In the genomic region with DNA sequence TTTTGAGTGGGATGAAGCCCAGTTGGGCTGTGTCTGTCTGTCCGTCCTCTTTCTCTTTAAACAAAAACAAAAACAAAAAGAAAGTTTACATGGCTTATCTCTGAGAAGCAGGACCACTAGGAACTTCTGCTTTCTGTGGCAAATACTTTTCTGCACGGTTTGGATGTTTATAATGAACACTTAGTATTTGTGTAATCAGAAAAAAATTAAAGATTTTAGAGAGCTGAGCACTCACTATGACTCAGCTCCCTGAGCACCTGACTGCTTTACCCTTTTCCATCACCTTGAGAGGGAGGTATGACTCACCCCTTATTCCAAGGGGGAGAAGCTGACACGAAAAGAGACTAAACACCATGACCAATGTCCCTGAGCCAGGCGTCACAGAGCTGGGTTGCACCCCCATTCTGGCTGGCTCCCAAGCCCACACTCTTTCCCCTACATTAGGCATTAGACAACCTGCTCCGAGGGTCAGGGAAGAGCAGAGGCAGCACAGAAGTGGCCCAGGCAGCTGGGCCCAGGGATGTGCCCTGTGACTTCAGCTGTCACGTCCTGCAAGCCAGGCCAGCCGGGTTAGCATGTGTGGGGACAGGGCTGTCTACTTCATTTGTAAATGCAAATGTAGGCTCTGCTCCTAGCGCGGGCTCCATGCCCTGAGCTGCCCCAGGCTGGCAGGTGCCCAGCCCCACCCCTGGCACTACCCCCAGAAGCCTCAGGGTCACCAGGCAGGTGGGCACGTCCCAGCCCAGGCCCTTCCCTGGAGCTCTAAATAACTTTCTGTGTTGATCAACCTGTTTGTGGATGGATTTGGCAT, we compare ENCODE assay signal across 8 cellular contexts. TPM values are rescaled to one million over a fixed set of nuclear protein-coding genes. Genes with fewer than 3 reads are reported as not detected.
DNase-seq lines count a peak whose midpoint lies in the region; ATAC-seq and TF ChIP-seq lines count a peak whose summit lies in the region.

No MANE protein-coding gene starts in this region.

- no peak overlapping the region for H3K14ac ChIP-seq in IMR-90 (replicated peaks; ENCODE audit: low read depth, low read length)

- no peaks in the 10 kb centered on the region for H3K36me3 Mint-ChIP-seq in activated naive CD8-positive, alpha-beta T cell treated with anti-CD3 and anti-CD28 coated beads for 36 hours

- no peak overlapping the region for H2BK15ac ChIP-seq in IMR-90 (ENCODE audit: low read depth, low read length)

- H3K9me3 ChIP-seq in BLaER1 (no peaks in the 10 kb centered on the region), IMR-90 (ENCODE audit: control insufficient read depth, insufficient read depth, low read length) (no peaks in the 10 kb centered on the region)

- no peak overlapping the region for H3K56ac ChIP-seq in IMR-90 (ENCODE audit: extremely low read depth, insufficient read depth, low read length)

- H2BK5ac ChIP-seq in IMR-90 (ENCODE audit: low read depth, low read length, poor library complexity, severe bottlenecking), result no peak overlapping the region

- no peak for TF ChIP-seq CTCF in IMR-90 (conservative IDR thresholded peaks at IDR 0.05; ENCODE audit: low read depth, low read length)

- no peak overlapping the region for H3K27ac ChIP-seq in BLaER1
- H3K27ac ChIP-seq in IMR-90 (ENCODE audit: insufficient read depth, low read length), result no peak overlapping the region

- no peaks in the 10 kb centered on the region for H3K4me1 ChIP-seq in BLaER1
- H3K4me1 ChIP-seq in IMR-90 (ENCODE audit: control insufficient read depth, insufficient read depth, low read length), result peaks cover 5% of the 10 kb centered on the region; the same call in 1 of the 2 replicates

- H2AFZ ChIP-seq in IMR-90 (replicated peaks; ENCODE audit: low read length, poor library complexity), result peak overlapping the region; percentile 58

- H3K4me3 ChIP-seq in BLaER1 (no peak overlapping the region), IMR-90 (ENCODE audit: insufficient read depth, low read depth, low read length) (no peak overlapping the region)

- no TSS peak for BruUV-seq in IMR-90 (replicated peaks; lab: Mats Ljungman, UMichigan)

- no peaks in the 10 kb centered on the region for H3K9me3 Mint-ChIP-seq in activated naive CD8-positive, alpha-beta T cell treated with anti-CD3 and anti-CD28 coated beads for 36 hours

- intact Hi-C loops in IMR-90 (cut with micrococcal nuclease), result no loop called here

- H3K36me3 ChIP-seq in BLaER1, result no peaks in the 10 kb centered on the region
- H3K36me3 ChIP-seq in IMR-90 (ENCODE audit: control insufficient read depth, insufficient read depth, low read length), result no peaks in the 10 kb centered on the region

- H3K18ac ChIP-seq in IMR-90 (ENCODE audit: low read depth, low read length), result no peak overlapping the region

- H3K4ac ChIP-seq in IMR-90 (ENCODE audit: low read depth, low read length), result no peak overlapping the region

- CTCF ChIA-PET in IMR-90 (lab: Yijun Ruan, JAX), result no interaction called here

- peaks cover 9% of the 10 kb centered on the region for H3K27me3 Mint-ChIP-seq in activated naive CD8-positive, alpha-beta T cell treated with anti-CD3 and anti-CD28 coated beads for 36 hours

- dilution Hi-C loops in IMR-90 (cut with HindIII; ENCODE audit: low sequenced_read_pairs, unreplicated experiment), result no loop called here

- H2AK5ac ChIP-seq in IMR-90 (ENCODE audit: low read depth, low read length), result no peak overlapping the region

- no peak overlapping the region for H3K4me3 Mint-ChIP-seq in activated naive CD8-positive, alpha-beta T cell treated with anti-CD3 and anti-CD28 coated beads for 36 hours

- TF ChIP-seq RAD21 in IMR-90 (IDR thresholded peaks at IDR 0.05; ENCODE audit: low read length), result no peak

- H3K9ac ChIP-seq in BLaER1 (0 out of 2 replicates have a peak overlapping the region, but pooled peaks have one; percentile 4), IMR-90 (ENCODE audit: low read depth, low read length) (no peak overlapping the region)

- no peaks in the 10 kb centered on the region for H3K79me1 ChIP-seq in IMR-90 (ENCODE audit: low read depth in 1 of 2, low read length in 2 of 2)

- no peak overlapping the region for H3K23ac ChIP-seq in IMR-90 (ENCODE audit: low read depth, low read length)

- H4K5ac ChIP-seq in IMR-90 (ENCODE audit: low read depth, low read length), result no peak overlapping the region

- no peak overlapping the region for H3K27ac Mint-ChIP-seq in activated naive CD8-positive, alpha-beta T cell treated with anti-CD3 and anti-CD28 coated beads for 36 hours

- no peak overlapping the region for H3K4me2 ChIP-seq in BLaER1
- H3K4me2 ChIP-seq in IMR-90 (ENCODE audit: low read depth, low read length), result peak overlapping the region; percentile 3; the same call in 1 of the 2 replicates

- peak; percentile 73 for DNase-seq in IMR-90
- DNase-seq in activated naive CD8-positive, alpha-beta T cell treated with anti-CD3 and anti-CD28 coated beads for 36 hours, result peak; percentile 43
- no peak for DNase-seq in left lobe of liver (ENCODE audit: low spot score)
- no peak for DNase-seq in medulla oblongata (ENCODE audit: extremely low spot score)
- no peak for DNase-seq in AML-193 (lab: John Stamatoyannopoulos, UW)
- DNase-seq in GM03348 (ENCODE audit: low spot score), result no peak

- ATAC-seq in IMR-90 (ENCODE audit: low read depth) (peak; percentile 63), left lobe of liver (peak; percentile 16), GM18519 (IDR thresholded peaks at IDR 0.05; ENCODE audit: low FRiP score, unreplicated experiment) (no peak)

- no peak overlapping the region for H4K91ac ChIP-seq in IMR-90 (ENCODE audit: insufficient read depth, low read depth, low read length)

- peaks cover 9% of the 10 kb centered on the region for H3K4me1 Mint-ChIP-seq in activated naive CD8-positive, alpha-beta T cell treated with anti-CD3 and anti-CD28 coated beads for 36 hours

- TF ChIP-seq POLR2A in IMR-90 (IDR thresholded peaks at IDR 0.05; ENCODE audit: low read depth, low read length), result no peak

- in situ Hi-C loops in IMR-90 (cut with MboI; ENCODE audit: low sequenced_read_pairs), result no loop called here

- peaks cover 8% of the 10 kb centered on the region; the same call in 1 of the 2 replicates for H3K9me1 ChIP-seq in IMR-90 (ENCODE audit: insufficient read depth, low read length)

- no peak overlapping the region for H2BK20ac ChIP-seq in IMR-90 (ENCODE audit: low read depth, low read length)

- no peaks in the 10 kb centered on the region for H3K27me3 ChIP-seq in BLaER1
- H3K27me3 ChIP-seq in IMR-90 (ENCODE audit: control insufficient read depth, insufficient read depth, low read length), result peaks cover 33% of the 10 kb centered on the region

- H4K20me1 ChIP-seq in BLaER1, result peaks cover 11% of the 10 kb centered on the region
- 0 out of 2 replicates have a peak, but pooled peaks cover 5% of the 10 kb centered on the region for H4K20me1 ChIP-seq in IMR-90 (ENCODE audit: insufficient read depth, low read length)

- H2AK9ac ChIP-seq in IMR-90 (replicated peaks; ENCODE audit: low read depth, low read length, poor library complexity), result no peak overlapping the region

- POLR2A ChIA-PET in IMR-90 (lab: Charles Lee; ENCODE audit: unreplicated experiment), result no interaction called here

- no peak overlapping the region for H2BK120ac ChIP-seq in IMR-90 (ENCODE audit: low read depth, low read length)

- H4K8ac ChIP-seq in IMR-90 (ENCODE audit: low read depth in 2 of 2, low read length in 2 of 2), result no peak overlapping the region

- WGBS in IMR-90 (ENCODE audit: extremely low coverage in 2 of 2, insufficient read length in 1 of 2), 2 experiments, result 42% methylated on average over 2 of the region's 10 CpGs; no CpG with 5 or more reads in 1 of the 2 experiments

TF ChIP-seq in IMR-90, 13 proteins besides CTCF, POLR2A, EP300 and RAD21:
- TF ChIP-seq MAZ (IDR thresholded peaks at IDR 0.05; ENCODE audit: borderline replicate concordance, low read depth, low read length) (no peak), SMC3 (IDR thresholded peaks at IDR 0.05; ENCODE audit: low read depth, low read length) (no peak), CEBPB (IDR thresholded peaks at IDR 0.05; ENCODE audit: low read depth, low read length) (no peak), FOS (IDR thresholded peaks at IDR 0.05; ENCODE audit: low read depth, low read length) (peak; percentile 96), CHD1 (IDR thresholded peaks at IDR 0.05; ENCODE audit: low read depth, low read length) (no peak), RFX5 (IDR thresholded peaks at IDR 0.05; ENCODE audit: low read depth, low read length) (no peak), RCOR1 (IDR thresholded peaks at IDR 0.05; ENCODE audit: insufficient replicate concordance, low read length) (peak; percentile 76), MAFK (IDR thresholded peaks at IDR 0.05; ENCODE audit: low read depth, low read length) (no peak), NFE2L2 (IDR thresholded peaks at IDR 0.05; ENCODE audit: low read depth, low read length) (peak; percentile 93), BHLHE40 (IDR thresholded peaks at IDR 0.05; ENCODE audit: low read depth, low read length) (peak; percentile 81), MXI1 (IDR thresholded peaks at IDR 0.05; ENCODE audit: borderline replicate concordance, low read depth, low read length) (no peak)
- TF ChIP-seq, protein P1, sequence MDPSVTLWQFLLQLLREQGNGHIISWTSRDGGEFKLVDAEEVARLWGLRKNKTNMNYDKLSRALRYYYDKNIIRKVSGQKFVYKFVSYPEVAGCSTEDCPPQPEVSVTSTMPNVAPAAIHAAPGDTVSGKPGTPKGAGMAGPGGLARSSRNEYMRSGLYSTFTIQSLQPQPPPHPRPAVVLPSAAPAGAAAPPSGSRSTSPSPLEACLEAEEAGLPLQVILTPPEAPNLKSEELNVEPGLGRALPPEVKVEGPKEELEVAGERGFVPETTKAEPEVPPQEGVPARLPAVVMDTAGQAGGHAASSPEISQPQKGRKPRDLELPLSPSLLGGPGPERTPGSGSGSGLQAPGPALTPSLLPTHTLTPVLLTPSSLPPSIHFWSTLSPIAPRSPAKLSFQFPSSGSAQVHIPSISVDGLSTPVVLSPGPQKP (IDR thresholded peaks at IDR 0.05; ENCODE audit: borderline replicate concordance, low read depth, low read length), result no peak
- TF ChIP-seq, protein P2, sequence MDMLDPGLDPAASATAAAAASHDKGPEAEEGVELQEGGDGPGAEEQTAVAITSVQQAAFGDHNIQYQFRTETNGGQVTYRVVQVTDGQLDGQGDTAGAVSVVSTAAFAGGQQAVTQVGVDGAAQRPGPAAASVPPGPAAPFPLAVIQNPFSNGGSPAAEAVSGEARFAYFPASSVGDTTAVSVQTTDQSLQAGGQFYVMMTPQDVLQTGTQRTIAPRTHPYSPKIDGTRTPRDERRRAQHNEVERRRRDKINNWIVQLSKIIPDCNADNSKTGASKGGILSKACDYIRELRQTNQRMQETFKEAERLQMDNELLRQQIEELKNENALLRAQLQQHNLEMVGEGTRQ (IDR thresholded peaks at IDR 0.05; ENCODE audit: low read depth, low read length), result peak; percentile 36; the same call in 1 of the 2 replicates

RNA-seq across cellular contexts. Expression of a gene that starts 30.4 kb away (rescaled TPM):
- total RNA-seq in IMR-90 (2012; rRNA removed) (under 0.01 TPM in 1 of 2 replicates, not detected in the other), left lobe of liver (10.8 TPM)
- 0.10 and 0.20 TPM in 2 replicates for polyA plus RNA-seq in IMR-90 (2012; rRNA removed)
- 0.05 and 0.08 TPM in 2 replicates for polyA plus RNA-seq in IMR-90 (2012; cell fraction: cytosol; rRNA removed)
- polyA plus RNA-seq in IMR-90 (2012; cell fraction: nucleus; rRNA removed; ENCODE audit: low replicate concordance), result 0.21 and 0.33 TPM in 2 replicates
- total RNA-seq in activated naive CD8-positive, alpha-beta T cell treated with anti-CD3 and anti-CD28 coated beads for 36 hours, result 1 to 10 TPM in 1 of 2 experiments, under 1 TPM in 1; 0.66 to 1.3 TPM

Comparison
In these comparisons a context has a peak if more than half of its experiments do, and no peak if none do; other contexts are left out.
1. DNase-seq: peak in IMR-90 (single experiment) and activated naive CD8-positive, alpha-beta T cell treated with anti-CD3 and anti-CD28 coated beads for 36 hours (single experiment); none in left lobe of liver (single experiment), medulla oblongata (single experiment), AML-193 (0 of 2) and GM03348 (single experiment).